In genomic region chr7:36360244-36360643, GRCh38 we compare ENCODE assay signal across 1 cellular context.
TF ChIP-seq lines count a peak whose summit lies in the region.

No MANE protein-coding gene starts in this region.

TF ChIP-seq in neural cell, 6 proteins besides CTCF, POLR2A, EP300 and RAD21:
- TF ChIP-seq EZH2 (IDR thresholded peaks at IDR 0.05; ENCODE audit: borderline replicate concordance, insufficient read depth, low read length, poor library complexity, severe bottlenecking) (no peak), POLR2AphosphoS5 (IDR thresholded peaks at IDR 0.05) (no peak), TAF1 (IDR thresholded peaks at IDR 0.05; ENCODE audit: low read depth) (no peak), MXI1 (conservative IDR thresholded peaks at IDR 0.05; ENCODE audit: poor library complexity, severe bottlenecking) (peak; percentile 14), REST (IDR thresholded peaks at IDR 0.05; ENCODE audit: borderline replicate concordance) (no peak), SMC3 (conservative IDR thresholded peaks at IDR 0.05; ENCODE audit: poor library complexity) (no peak)
